Comparison of ENCODE assay signal across 29 cellular contexts in the genomic region with DNA sequence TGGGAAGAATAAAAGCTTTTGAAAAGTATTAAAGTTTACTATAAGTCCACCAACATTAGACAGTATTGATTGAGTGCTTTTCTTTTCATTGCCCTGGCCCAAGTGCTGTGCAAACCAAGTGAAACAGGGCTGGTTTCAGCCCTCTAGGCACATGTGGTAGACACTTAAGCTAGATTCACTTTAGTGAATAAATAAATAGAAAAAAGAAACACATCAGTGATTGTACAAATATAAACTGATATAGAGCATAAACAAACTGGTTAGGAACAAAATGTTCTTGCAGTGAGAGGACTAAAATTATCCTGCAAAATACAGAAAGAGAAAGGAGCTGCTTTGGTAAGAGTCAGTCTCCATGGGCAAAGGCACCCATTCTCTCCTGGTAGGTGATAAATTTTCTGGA. TPM values are rescaled to one million over a fixed set of nuclear protein-coding genes. Genes with fewer than 3 reads are reported as not detected.
DNase-seq lines count a peak whose midpoint lies in the region; ATAC-seq and TF ChIP-seq lines count a peak whose summit lies in the region.
"Had no signal": no experiment of that assay in that cellular context is flagged by ENCODE, and none has a peak within 500 bp of the region (broad histone marks: within the 10 kb centered on the region; RNA-seq: fewer than 3 reads in every experiment).

No MANE protein-coding gene starts in this region.

- H3K36me3 Mint-ChIP-seq in osteocyte (ENCODE audit: unreplicated experiment): no peaks in the 10 kb centered on the region
- H3K36me3 Mint-ChIP-seq in type B pancreatic cell: no peaks in the 10 kb centered on the region
- H3K36me3 Mint-ChIP-seq: activated naive CD8-positive, alpha-beta T cell; stimulated activated effector memory CD8-positive, alpha-beta T cell treated with anti-CD3 and anti-CD28 coated beads, Interleukin-12 subunit alpha, Interleukin-12 subunit beta, amount 100 ng/mL, for 72 hours had no signal

- no peaks in the 10 kb centered on the region for H3K79me2 ChIP-seq in Loucy (ENCODE audit: insufficient read depth, low read length)

- H3K27me3 Mint-ChIP-seq in osteocyte (ENCODE audit: unreplicated experiment): no peaks in the 10 kb centered on the region
- H3K27me3 Mint-ChIP-seq in type B pancreatic cell: peaks cover 3% of the 10 kb centered on the region
- H3K27me3 Mint-ChIP-seq: activated naive CD8-positive, alpha-beta T cell had no signal

- H3K9ac ChIP-seq in Loucy (ENCODE audit: low read depth, low read length, poor library complexity, severe bottlenecking): peak overlapping the region; percentile 61

- H3K4me3 ChIP-seq in Loucy (ENCODE audit: low read length, poor library complexity, severe bottlenecking) (no peak overlapping the region), choroid plexus epithelial cell (ENCODE audit: low read depth, low read length) (no peak overlapping the region), upper lobe of right lung (no peak overlapping the region)
- H3K4me3 ChIP-seq: sigmoid colon, SJSA1 had no signal

- H3K27ac Mint-ChIP-seq in osteocyte (ENCODE audit: unreplicated experiment) (peak overlapping the region; percentile 54), type B pancreatic cell (no peak overlapping the region)
- H3K27ac Mint-ChIP-seq: activated CD8-positive, alpha-beta T cell treated with anti-CD3 and anti-CD28 coated beads, Interleukin-2, amount 10 ng/mL, durations not matched to agents 7 days and 5 days; activated naive CD8-positive, alpha-beta T cell; HFFc6; stimulated activated effector memory CD8-positive, alpha-beta T cell treated with anti-CD3 and anti-CD28 coated beads, Interleukin-12 subunit alpha, Interleukin-12 subunit beta, amount 100 ng/mL, for 72 hours; T-helper 1 cell treated with Interleukin-12 subunit alpha and Interleukin-12 subunit beta and Interleukin-4 antibody, amounts not matched to agents 30 μg/mL and 1 μg/mL, for 36 hours had no signal

- H3K4me1 Mint-ChIP-seq in osteocyte (ENCODE audit: unreplicated experiment) (peaks cover 85% of the 10 kb centered on the region), type B pancreatic cell (ENCODE audit: unreplicated experiment) (peaks cover 41% of the 10 kb centered on the region)
- H3K4me1 Mint-ChIP-seq: central memory CD8-positive, alpha-beta T cell; stimulated activated effector memory CD8-positive, alpha-beta T cell treated with anti-CD3 and anti-CD28 coated beads, Interleukin-12 subunit alpha, Interleukin-12 subunit beta, amount 100 ng/mL, for 72 hours had no signal

- no peaks in the 10 kb centered on the region for H3K36me3 ChIP-seq in Loucy (ENCODE audit: insufficient read depth, low read length)
- H3K36me3 ChIP-seq in upper lobe of right lung: no peaks in the 10 kb centered on the region
- H3K36me3 ChIP-seq: sigmoid colon, SJSA1 had no signal

- H3K9me3 ChIP-seq in Loucy (ENCODE audit: insufficient read depth, low read depth, low read length) (no peaks in the 10 kb centered on the region), upper lobe of right lung (no peaks in the 10 kb centered on the region)
- H3K9me3 ChIP-seq: sigmoid colon, SJSA1 had no signal

- intact Hi-C loops in upper lobe of right lung (cut with DNase I): no loop called here

- H3K4me1 ChIP-seq in Loucy (ENCODE audit: insufficient read depth, low read length, poor library complexity, severe bottlenecking): peaks cover 41% of the 10 kb centered on the region
- peaks cover 16% of the 10 kb centered on the region for H3K4me1 ChIP-seq in upper lobe of right lung

- H3K9me3 Mint-ChIP-seq in osteocyte (ENCODE audit: unreplicated experiment): peaks cover 9% of the 10 kb centered on the region
- H3K9me3 Mint-ChIP-seq in type B pancreatic cell: no peaks in the 10 kb centered on the region
- H3K9me3 Mint-ChIP-seq: central memory CD8-positive, alpha-beta T cell; HFFc6; stimulated activated effector memory CD8-positive, alpha-beta T cell treated with anti-CD3 and anti-CD28 coated beads, Interleukin-12 subunit alpha, Interleukin-12 subunit beta, amount 100 ng/mL, for 72 hours; T-helper 1 cell treated with Interleukin-12 subunit alpha and Interleukin-12 subunit beta and Interleukin-4 antibody, amounts not matched to agents 30 μg/mL and 1 μg/mL, for 36 hours had no signal

- H3K9me2 ChIP-seq in Loucy (replicated peaks; ENCODE audit: low read depth, low read length): no peaks in the 10 kb centered on the region

- peak overlapping the region; percentile 55 for H3K27ac ChIP-seq in upper lobe of right lung
- H3K27ac ChIP-seq: C4-2B, SJSA1 had no signal

- H2AFZ ChIP-seq in Loucy (ENCODE audit: low read length): no peak overlapping the region

- no peak for TF ChIP-seq CTCF in Loucy (conservative IDR thresholded peaks at IDR 0.05; ENCODE audit: low read length)
- no peak for TF ChIP-seq CTCF in choroid plexus epithelial cell (conservative IDR thresholded peaks at IDR 0.05; ENCODE audit: low read depth, low read length)
- no peak for TF ChIP-seq CTCF in osteocyte (IDR thresholded peaks at IDR 0.05)
- no peak for TF ChIP-seq CTCF in upper lobe of right lung (IDR thresholded peaks at IDR 0.05)
- no peak for TF ChIP-seq CTCF in type B pancreatic cell (conservative IDR thresholded peaks at IDR 0.05)

- peak overlapping the region; percentile 9 for H3K4me3 Mint-ChIP-seq in osteocyte (ENCODE audit: unreplicated experiment)
- H3K4me3 Mint-ChIP-seq in type B pancreatic cell: no peak overlapping the region
- H3K4me3 Mint-ChIP-seq: activated CD8-positive, alpha-beta T cell treated with anti-CD3 and anti-CD28 coated beads, Interleukin-2, amount 10 ng/mL, durations not matched to agents 7 days and 5 days; activated naive CD8-positive, alpha-beta T cell; central memory CD8-positive, alpha-beta T cell; HFFc6; stimulated activated effector memory CD8-positive, alpha-beta T cell treated with anti-CD3 and anti-CD28 coated beads, Interleukin-12 subunit alpha, Interleukin-12 subunit beta, amount 100 ng/mL, for 72 hours; T-helper 1 cell treated with Interleukin-12 subunit alpha and Interleukin-12 subunit beta and Interleukin-4 antibody, amounts not matched to agents 30 μg/mL and 1 μg/mL, for 36 hours had no signal

- no peaks in the 10 kb centered on the region for H3K27me3 ChIP-seq in Loucy (ENCODE audit: insufficient read depth, low read length, poor library complexity, severe bottlenecking)
- H3K27me3 ChIP-seq in upper lobe of right lung: no peaks in the 10 kb centered on the region
- H3K27me3 ChIP-seq: sigmoid colon, SJSA1 had no signal

- H4K20me1 ChIP-seq in Loucy (ENCODE audit: insufficient read depth, low read length, poor library complexity, severe bottlenecking): no peaks in the 10 kb centered on the region

- H3F3A ChIP-seq in Loucy (ENCODE audit: low read depth): peaks cover 15% of the 10 kb centered on the region

- ATAC-seq in upper lobe of right lung: no peak
- ATAC-seq in GM18519 (IDR thresholded peaks at IDR 0.05; ENCODE audit: low FRiP score, unreplicated experiment): no peak
- ATAC-seq: activated CD8-positive, alpha-beta T cell treated with anti-CD3 and anti-CD28 coated beads, Interleukin-2, amount 10 ng/mL, durations not matched to agents 7 days and 5 days; stimulated activated effector memory CD8-positive, alpha-beta T cell treated with anti-CD3 and anti-CD28 coated beads, Interleukin-12 subunit alpha, Interleukin-12 subunit beta, amount 100 ng/mL, for 72 hours had no signal

- H3K4me2 ChIP-seq in Loucy (ENCODE audit: low read depth, low read length, poor library complexity, severe bottlenecking): peak overlapping the region; percentile 60

- DNase-seq in choroid plexus epithelial cell (ENCODE audit: low read depth): peak; percentile 49
- DNase-seq in osteocyte (ENCODE audit: extremely low spot score, unreplicated experiment): no peak
- DNase-seq in upper lobe of right lung: no peak
- no peak for DNase-seq in DMS153 treated with DMSO at 0.1 percent for 48 hours (lab: John Stamatoyannopoulos, UW; ENCODE audit: unreplicated experiment)
- no peak for DNase-seq in type B pancreatic cell (ENCODE audit: extremely low spot score, unreplicated experiment)
- DNase-seq: activated CD4-positive, alpha-beta T cell treated with anti-CD3 and anti-CD28 coated beads for 1 hour; activated CD8-positive, alpha-beta T cell treated with anti-CD3 and anti-CD28 coated beads, Interleukin-2, amount 10 ng/mL, durations not matched to agents 7 days and 5 days; activated effector memory CD4-positive, alpha-beta T cell treated with Interleukin-2 at 50 U/mL for 16 hours; GOT3; head of caudate nucleus; HFFc6; KBM-7; MM.1S; NCI-H1436; NCI-H2081 treated with DMSO at 0.1 percent for 48 hours; NCI-H226; NCI-H748 treated with DMSO at 0.1 percent for 48 hours; posterior cingulate gyrus; sigmoid colon; stimulated activated CD4-positive, alpha-beta T cell treated with anti-CD3 and anti-CD28 coated beads, Interleukin-4, amount 100 ng/mL, for 24 hours; substantia nigra had no signal

RNA-seq across cellular contexts. Expression of gene ACTBL2, which starts 29.7 kb away (rescaled TPM):
- total RNA-seq in osteocyte: not detected in 2 replicates
- not detected for total RNA-seq in upper lobe of right lung
- not detected in 2 replicates for total RNA-seq in type B pancreatic cell (ENCODE audit: low replicate concordance)
- total RNA-seq: activated CD8-positive, alpha-beta T cell treated with anti-CD3 and anti-CD28 coated beads, Interleukin-2, amount 10 ng/mL, durations not matched to agents 7 days and 5 days; HFFc6; sigmoid colon; SJSA1 had no signal
